In the genomic region with DNA sequence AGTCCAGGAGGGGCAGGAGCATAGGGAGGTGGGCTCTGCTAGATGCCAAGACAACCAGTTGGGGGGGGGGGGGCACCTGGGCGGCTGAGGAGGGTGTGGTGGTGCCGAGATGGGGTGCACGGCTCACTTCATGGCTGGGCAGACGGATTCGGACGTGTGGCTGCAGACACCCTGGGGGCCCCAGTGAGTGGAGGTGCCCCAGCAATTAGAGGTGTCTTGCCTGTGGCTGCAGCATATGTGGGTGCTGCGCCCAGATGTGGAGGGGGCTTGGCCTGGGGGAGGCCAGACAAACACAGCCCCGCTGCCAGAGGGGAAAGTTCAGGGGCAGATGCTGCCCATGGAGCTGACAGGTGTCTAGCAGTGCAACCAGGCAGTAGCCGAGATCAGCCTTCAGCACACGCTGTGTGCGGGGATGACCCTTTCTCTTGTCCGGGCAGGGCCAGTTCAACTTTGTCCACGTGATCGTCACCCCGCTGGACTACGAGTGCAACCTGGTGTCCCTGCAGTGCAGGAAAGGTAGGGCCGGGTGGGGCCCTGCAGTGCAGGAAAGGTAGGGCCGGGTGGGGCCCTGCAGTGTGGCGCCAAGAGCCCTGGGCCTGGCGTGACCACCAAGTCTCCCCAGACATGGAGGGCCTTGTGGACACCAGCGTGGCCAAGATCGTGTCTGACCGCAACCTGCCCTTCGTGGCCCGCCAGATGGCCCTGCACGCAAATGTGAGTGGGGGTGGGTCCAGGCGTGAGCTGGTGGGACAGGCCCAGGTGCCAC, we compare ENCODE assay signal across 1 cellular context.
TF ChIP-seq lines count a peak whose summit lies in the region.

No MANE protein-coding gene starts in this region.

TF ChIP-seq in K562, 482 proteins besides CTCF, POLR2A, EP300 and RAD21:
- TF ChIP-seq SRSF1 (IDR thresholded peaks at IDR 0.05; ENCODE audit: low read depth, low read length) (no peak), RBM22 (IDR thresholded peaks at IDR 0.05; ENCODE audit: low read depth, low read length, poor library complexity, severe bottlenecking) (peak; percentile 53), ZNF224 (CRISPR knock-in tag; IDR thresholded peaks at IDR 0.05) (no peak), POLR2G (IDR thresholded peaks at IDR 0.05; ENCODE audit: low read depth, low read length) (peak; percentile 36), RBFOX2 (IDR thresholded peaks at IDR 0.05; ENCODE audit: low read depth, low read length) (0 out of 2 replicates have a peak, but pooled peaks have one; percentile 17), HDAC8 (tag; IDR thresholded peaks at IDR 0.05) (no peak), MYNN (IDR thresholded peaks at IDR 0.05) (no peak), MYNN (CRISPR knock-in tag; IDR thresholded peaks at IDR 0.05) (no peak), ZNF143 (CRISPR knock-in tag; IDR thresholded peaks at IDR 0.05) (no peak), MXI1 (IDR thresholded peaks at IDR 0.05; ENCODE audit: low read depth, low read length) (no peak), SIRT6 (IDR thresholded peaks at IDR 0.05; ENCODE audit: low read depth, low read length) (no peak)
- TF ChIP-seq, protein P1, sequence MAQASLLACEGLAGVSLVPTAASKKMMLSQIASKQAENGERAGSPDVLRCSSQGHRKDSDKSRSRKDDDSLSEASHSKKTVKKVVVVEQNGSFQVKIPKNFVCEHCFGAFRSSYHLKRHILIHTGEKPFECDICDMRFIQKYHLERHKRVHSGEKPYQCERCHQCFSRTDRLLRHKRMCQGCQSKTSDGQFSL (CRISPR knock-in tag; IDR thresholded peaks at IDR 0.05) = 0 out of 2 replicates have a peak, but pooled peaks have one; percentile 12
- TF ChIP-seq, protein P1 (tag; IDR thresholded peaks at IDR 0.05) = no peak
TF ChIP-seq in K562: peak in this region for 4.
